ENCODE assay signal across 33 cellular contexts in the genomic region with DNA sequence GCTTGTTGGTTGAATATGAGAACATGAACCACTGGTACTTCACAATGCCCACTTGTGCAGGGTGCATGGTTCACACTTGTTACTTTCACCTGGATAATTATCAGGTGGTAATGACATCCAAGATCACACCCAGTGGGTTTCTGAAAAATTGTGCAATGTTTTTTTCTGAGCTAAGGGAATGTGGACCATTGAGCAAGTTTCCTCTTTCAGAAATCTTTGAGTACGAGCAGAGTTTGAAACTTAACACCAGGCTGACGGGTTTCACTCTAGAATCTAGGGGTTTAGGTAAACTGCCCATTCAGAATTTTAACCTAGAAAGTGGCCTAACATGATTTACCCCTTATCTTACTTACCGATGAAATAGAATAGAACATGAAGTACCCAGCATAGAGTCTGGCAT.
"Had no signal": no experiment of that assay in that cellular context is flagged by ENCODE, and none has a peak within 500 bp of the region (broad histone marks: within the 10 kb centered on the region; RNA-seq: fewer than 3 reads in every experiment).

No MANE protein-coding gene starts in this region.

- H3K9ac ChIP-seq: SK-N-SH had no signal

- H3K27me3 ChIP-seq: ascending aorta, body of pancreas, MG63, Peyer's patch, SJCRH30 had no signal

- ATAC-seq: activated T-helper 17 cell treated with anti-CD3 and anti-CD28 coated beads, Interleukin-2, amount 50 U/mL, for 72 hours; body of pancreas had no signal

- FAIRE-seq: bronchial epithelial cell had no signal

- H3K36me3 ChIP-seq: ascending aorta, MG63, Peyer's patch, SJCRH30 had no signal

- H3K4me3 ChIP-seq: ascending aorta, body of pancreas, MG63, Peyer's patch, SJCRH30 had no signal

- H3K4me2 ChIP-seq: SK-N-SH had no signal

- H3K4me1 ChIP-seq: ascending aorta, body of pancreas, Peyer's patch had no signal

- DNase-seq: activated CD4-positive, alpha-beta memory T cell treated with anti-CD3 and anti-CD28 coated beads, Interleukin-2, amount 10 ng/mL, durations not matched to agents 7 days and 5 days; activated CD4-positive, alpha-beta T cell treated with anti-CD3 and anti-CD28 coated beads, Interleukin-2, amount 50 U/mL, for 1 hour; activated CD4-positive, CD25-positive, alpha-beta regulatory T cell; activated gamma-delta T cell; activated naive CD4-positive, alpha-beta T cell treated with anti-CD3 and anti-CD28 coated beads, Interleukin-2, amount 50 U/mL, for 16 hours; activated naive CD8-positive, alpha-beta T cell treated with anti-CD3 and anti-CD28 coated beads, Interleukin-2, amount 10 ng/mL, durations not matched to agents 7 days and 5 days; activated T-cell treated with anti-CD3 and anti-CD28 coated beads for 4 hours; activated T-cell treated with anti-CD3 and anti-CD28 coated beads, Interleukin-2, amount 50 U/mL, for 48 hours; amniotic stem cell; body of pancreas; central memory CD4-positive, alpha-beta T cell; KG1; MG63; NCI-H1048; NCI-H146; NCI-H1930; NCI-H2107; NCI-H2171 treated with DMSO at 0.1 percent for 48 hours; NCI-H226; NCI-H526; NCI-H774; NK-92 treated with Interleukin-12 subunit alpha and Interleukin-12 subunit beta, amount 100 ng/mL, for 24 hours; OCI-M1; Peyer's patch; Right ventricle myocardium superior; SJCRH30; SK-N-SH; T-helper 1 cell had no signal

- H3K27ac ChIP-seq: ascending aorta, body of pancreas, Peyer's patch, RWPE1, SJCRH30, VCaP had no signal

- H3K9me3 ChIP-seq: ascending aorta, body of pancreas, MG63, Peyer's patch, SJCRH30, SK-N-SH had no signal
